Comparison of ENCODE assay signal across 10 cellular contexts in genomic region chr4:53314257-53314656, GRCh38. TPM values are rescaled to one million over a fixed set of nuclear protein-coding genes. Genes with fewer than 3 reads are reported as not detected.
A peak's percentile ranks its signal among the peaks of the same experiment; 100 is the strongest.
DNase-seq lines count a peak whose midpoint lies in the region; TF ChIP-seq lines count a peak whose summit lies in the region.
"Had no signal": no experiment of that assay in that cellular context is flagged by ENCODE, and none has a peak within 500 bp of the region (broad histone marks: within the 10 kb centered on the region; RNA-seq: fewer than 3 reads in every experiment).

No MANE protein-coding gene starts in this region.

- TF ChIP-seq CTCF in RWPE1 (conservative IDR thresholded peaks at IDR 0.05; ENCODE audit: low read depth), result no peak

- peak; percentile 32 for DNase-seq in RPMI7951 (ENCODE audit: low read depth)
- DNase-seq in medulla oblongata (ENCODE audit: extremely low spot score), result peak; percentile 50
- DNase-seq in putamen (ENCODE audit: low spot score), result peak; percentile 7
- no peak for DNase-seq in RWPE1 (ENCODE audit: low spot score)
- DNase-seq in HPDE6-E6E7 (ENCODE audit: extremely low spot score), result no peak
- DNase-seq in SKM-1 treated with dmso at 0.1 percent for 144 hours (lab: John Stamatoyannopoulos, UW; ENCODE audit: unreplicated experiment), result no peak
- DNase-seq: CD4-positive, alpha-beta T cell; DMS79 treated with DMSO at 0.1 percent for 48 hours; GF-D8 had no signal

- H3K27ac ChIP-seq in RWPE1, result no peak overlapping the region
- H3K27ac ChIP-seq: C4-2B had no signal

- POLR2A ChIA-PET in RWPE1 (lab: Yijun Ruan, JAX; ENCODE audit: low non-redundant PET), result no interaction called here

- CTCF ChIA-PET in RWPE1 (lab: Yijun Ruan, JAX), result no interaction called here

RNA-seq across cellular contexts. Expression of gene SCFD2, which starts 51.6 kb away (rescaled TPM):
- 26.9 and 27.6 TPM in 2 replicates for total RNA-seq in RPMI7951 (2014; rRNA removed; shearing (Covaris generic))

Comparison
In these comparisons a context has a peak if more than half of its experiments do, and no peak if none do; other contexts are left out.
1. DNase-seq: peak in RPMI7951 (single experiment), medulla oblongata (single experiment) and putamen (single experiment); none in RWPE1 (single experiment), HPDE6-E6E7 (single experiment) and SKM-1 treated with dmso at 0.1 percent for 144 hours (single experiment).